Comparison of ENCODE assay signal across 7 cellular contexts in the genomic region with DNA sequence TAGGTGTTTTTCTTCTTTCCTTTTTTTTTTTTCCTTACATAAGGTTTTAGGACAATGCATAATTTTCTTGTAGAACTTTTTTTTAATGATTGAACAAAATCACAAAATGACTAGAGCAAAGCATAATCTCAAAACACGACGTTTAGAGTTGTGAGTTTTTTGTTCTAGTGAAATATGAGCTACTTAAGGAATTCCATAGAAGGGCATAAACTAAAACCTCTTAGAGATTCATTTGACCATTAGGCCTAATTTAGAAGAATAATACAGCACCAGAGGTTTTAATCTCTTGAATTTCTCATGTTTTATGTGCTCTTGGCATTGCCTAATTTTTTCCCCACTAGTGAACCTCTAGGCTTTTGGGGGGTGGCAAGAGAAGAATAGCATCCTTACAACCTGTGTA.
"Had no signal": no experiment of that assay in that cellular context is flagged by ENCODE, and none has a peak within 500 bp of the region (broad histone marks: within the 10 kb centered on the region; RNA-seq: fewer than 3 reads in every experiment).

No MANE protein-coding gene starts in this region.

- H3K27ac ChIP-seq: HL-60 had no signal

- FAIRE-seq: HepG2, HTR-8/SVneo, K562 had no signal

- H3K27me3 Mint-ChIP-seq: IgD-negative memory B cell had no signal

- H3K27ac Mint-ChIP-seq: IgD-negative memory B cell had no signal

- H3K4me3 ChIP-seq: K562 had no signal

- H3K4me3 Mint-ChIP-seq: IgD-negative memory B cell had no signal

- DNase-seq: IMR-90, KBM-7 had no signal
